In genomic region chr7:12124028-12124427, GRCh38 we compare ENCODE assay signal across 27 cellular contexts.
"Had no signal": no experiment of that assay in that cellular context is flagged by ENCODE, and none has a peak within 500 bp of the region (broad histone marks: within the 10 kb centered on the region; RNA-seq: fewer than 3 reads in every experiment).

No MANE protein-coding gene starts in this region.

- H3K79me2 ChIP-seq: parathyroid adenoma had no signal

- H3K27me3 Mint-ChIP-seq: progenitor cell of endocrine pancreas had no signal

- H3K9ac ChIP-seq: parathyroid adenoma had no signal

- DNase-seq: dermis blood vessel endothelial cell; effector memory CD4-positive, alpha-beta T cell; erythroblast; esophagus squamous epithelium; foreskin melanocyte; glutamatergic neuron; heart right ventricle; kidney; left lung; mesenchymal stem cell; midbrain; naive thymus-derived CD8-positive, alpha-beta T cell; nephron progenitor cell; right cardiac atrium; sigmoid colon; spleen; stimulated activated CD4-positive, alpha-beta T cell treated with anti-CD3 and anti-CD28 coated beads, Interleukin-15, amount 100 ng/mL, for 24 hours; stimulated activated CD4-positive, alpha-beta T cell treated with anti-CD3 and anti-CD28 coated beads, Interleukin-2, amount 100 ng/mL, for 48 hours; stimulated activated naive CD4-positive, alpha-beta T cell; stomach; thyroid gland; trophoblast cell had no signal

- H3K4me3 ChIP-seq: coronary artery, esophagus squamous epithelium, heart right ventricle, left lung, sigmoid colon, spleen, stomach, thyroid gland had no signal

- H3K4me3 Mint-ChIP-seq: naive thymus-derived CD8-positive, alpha-beta T cell; nephron progenitor cell had no signal

- H3K27ac ChIP-seq: coronary artery, esophagus squamous epithelium, heart right ventricle, left lung, neutrophil, parathyroid adenoma, sigmoid colon, spleen, stomach, thyroid gland had no signal

- FAIRE-seq: endothelial cell of umbilical vein, kidney had no signal

- H3K9me3 ChIP-seq: esophagus squamous epithelium, heart right ventricle, left lung, neutrophil, spleen, thyroid gland had no signal

- H2AFZ ChIP-seq: parathyroid adenoma had no signal

- ATAC-seq: heart right ventricle; left lung; naive thymus-derived CD8-positive, alpha-beta T cell; right cardiac atrium had no signal

- H3K27ac Mint-ChIP-seq: nephron progenitor cell, progenitor cell of endocrine pancreas had no signal

- H3K4me1 ChIP-seq: esophagus squamous epithelium, heart right ventricle, left lung, parathyroid adenoma, spleen, stomach, thyroid gland had no signal

- H3K36me3 ChIP-seq: esophagus squamous epithelium, heart right ventricle, left lung, neutrophil, sigmoid colon, spleen, stomach, thyroid gland had no signal

- H3K9me3 Mint-ChIP-seq: nephron progenitor cell had no signal

- H3K27me3 ChIP-seq: esophagus squamous epithelium, left lung, neutrophil, sigmoid colon, stomach, thyroid gland had no signal
